9 cellular contexts compared by ENCODE assay signal in the genomic region with DNA sequence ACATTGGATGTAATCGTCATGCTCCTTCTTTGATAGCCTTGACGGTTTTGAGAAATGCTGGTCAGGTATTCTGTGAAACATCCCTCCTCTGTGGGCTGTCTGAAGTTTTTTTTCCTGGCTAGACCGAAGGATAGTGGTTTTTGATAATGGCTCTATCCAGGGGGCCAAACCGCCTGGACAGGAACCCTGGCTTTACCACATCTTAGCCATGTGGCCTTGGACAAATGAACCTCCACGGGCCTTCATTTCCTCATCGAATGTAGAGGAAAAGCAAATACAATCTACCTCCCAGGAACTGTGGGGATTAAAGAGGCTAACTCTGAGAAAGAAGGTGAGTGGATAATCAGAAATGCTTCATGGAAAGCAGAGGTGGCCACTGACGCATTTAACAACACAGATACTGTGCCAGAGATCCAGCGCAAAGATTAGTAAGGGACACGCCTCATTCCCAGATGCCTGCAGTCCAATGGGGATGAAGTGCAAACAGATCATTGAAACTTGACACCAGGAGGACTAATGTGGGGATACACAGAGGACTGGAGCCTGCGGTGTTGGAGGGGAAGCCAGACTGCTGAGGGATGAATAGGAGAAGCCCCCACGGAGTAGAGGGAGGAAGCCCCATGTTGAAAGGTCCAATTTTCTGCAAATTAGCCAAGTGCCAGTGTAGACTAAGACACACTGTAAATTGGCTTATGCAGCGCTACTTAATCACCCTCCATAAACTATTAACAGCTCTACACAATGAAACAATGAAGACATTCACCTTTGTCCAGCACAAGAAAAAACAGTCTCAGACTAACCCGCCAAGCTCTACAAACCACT. TPM values are rescaled to one million over a fixed set of nuclear protein-coding genes. Genes with fewer than 3 reads are reported as not detected.
DNase-seq lines count a peak whose midpoint lies in the region; ATAC-seq and TF ChIP-seq lines count a peak whose summit lies in the region.
"Had no signal": no experiment of that assay in that cellular context is flagged by ENCODE, and none has a peak within 500 bp of the region (broad histone marks: within the 10 kb centered on the region; RNA-seq: fewer than 3 reads in every experiment).

No MANE protein-coding gene starts in this region.

- TF ChIP-seq POLR2A in gastrocnemius medialis (IDR thresholded peaks at IDR 0.05): no peak

- H3K27ac ChIP-seq in CD8-positive, alpha-beta memory T cell (ENCODE audit: low read depth, low read length): no peak overlapping the region
- no peak overlapping the region for H3K27ac ChIP-seq in gastrocnemius medialis

- H3K9me3 ChIP-seq in CD8-positive, alpha-beta memory T cell (ENCODE audit: low read length): no peaks in the 10 kb centered on the region
- no peaks in the 10 kb centered on the region for H3K9me3 ChIP-seq in gastrocnemius medialis

- H3K36me3 ChIP-seq in kidney epithelial cell (ENCODE audit: control insufficient read depth, insufficient read depth, low read length) (no peaks in the 10 kb centered on the region), gastrocnemius medialis (no peaks in the 10 kb centered on the region)
- no peaks in the 10 kb centered on the region for H3K36me3 ChIP-seq in CD8-positive, alpha-beta memory T cell (ENCODE audit: insufficient read depth, low read length)

- H3K27me3 ChIP-seq in kidney epithelial cell (ENCODE audit: control insufficient read depth, insufficient read depth, low read length): no peaks in the 10 kb centered on the region
- no peaks in the 10 kb centered on the region for H3K27me3 ChIP-seq in CD8-positive, alpha-beta memory T cell (ENCODE audit: insufficient read depth, low read length, poor library complexity, severe bottlenecking)
- no peaks in the 10 kb centered on the region for H3K27me3 ChIP-seq in gastrocnemius medialis

- H3K4me3 Mint-ChIP-seq in CD8-positive, alpha-beta memory T cell: no peak overlapping the region
- H3K4me3 Mint-ChIP-seq in T-helper 2 cell treated with Interferon-gamma antibody and Interleukin-4, amounts not matched to agents 5 μg/mL and 100 μg/mL, for 36 hours: no peak overlapping the region
- H3K4me3 Mint-ChIP-seq: activated naive CD8-positive, alpha-beta T cell treated with anti-CD3 and anti-CD28 coated beads, Interleukin-2, amount 10 ng/mL, durations not matched to agents 7 days and 5 days had no signal

- peak; percentile 80 for DNase-seq in AG04449 (ENCODE audit: low read depth, low spot score)
- peak; percentile 28 for DNase-seq in HuH-7 (ENCODE audit: low spot score)
- peak; percentile 99 for DNase-seq in SW480 (ENCODE audit: low spot score)
- DNase-seq in kidney epithelial cell (ENCODE audit: low read depth): peak; percentile 82
- no peak for DNase-seq in CD8-positive, alpha-beta memory T cell
- DNase-seq in gastrocnemius medialis: no peak
- DNase-seq in T-helper 2 cell treated with Interferon-gamma antibody and Interleukin-4, amounts not matched to agents 5 μg/mL and 100 μg/mL, for 36 hours (ENCODE audit: low spot score): no peak
- DNase-seq: activated naive CD8-positive, alpha-beta T cell treated with anti-CD3 and anti-CD28 coated beads, Interleukin-2, amount 10 ng/mL, durations not matched to agents 7 days and 5 days had no signal

- in situ Hi-C loops in gastrocnemius medialis (cut with MboI; ENCODE audit: low sequenced_read_pairs in 4 of 4): no loop called here

- no peak overlapping the region for H3K4me3 ChIP-seq in AG04449 (ENCODE audit: low read depth, low read length)
- no peak overlapping the region for H3K4me3 ChIP-seq in kidney epithelial cell (ENCODE audit: low read depth, low read length)
- H3K4me3 ChIP-seq in CD8-positive, alpha-beta memory T cell (ENCODE audit: low read length): no peak overlapping the region
- no peak overlapping the region for H3K4me3 ChIP-seq in gastrocnemius medialis

- intact Hi-C loops in gastrocnemius medialis (cut with DNase I; ENCODE audit: low total_unique reads): no loop called here

- H3K36me3 Mint-ChIP-seq in CD8-positive, alpha-beta memory T cell: no peaks in the 10 kb centered on the region
- no peaks in the 10 kb centered on the region for H3K36me3 Mint-ChIP-seq in T-helper 2 cell treated with Interferon-gamma antibody and Interleukin-4, amounts not matched to agents 5 μg/mL and 100 μg/mL, for 36 hours (ENCODE audit: low read depth)
- H3K36me3 Mint-ChIP-seq: activated naive CD8-positive, alpha-beta T cell treated with anti-CD3 and anti-CD28 coated beads, Interleukin-2, amount 10 ng/mL, durations not matched to agents 7 days and 5 days had no signal

- POLR2A ChIA-PET in AG04449 (lab: Yijun Ruan, JAX): no interaction called here
- POLR2A ChIA-PET in CD8-positive, alpha-beta memory T cell (lab: Charles Lee): no interaction called here

- ATAC-seq in HG03196 (IDR thresholded peaks at IDR 0.05; ENCODE audit: unreplicated experiment): no peak
- no peak for ATAC-seq in gastrocnemius medialis

- TF ChIP-seq CTCF in AG04449 (IDR thresholded peaks at IDR 0.05; ENCODE audit: insufficient read depth, low read length, missing control alignments) (no peak), kidney epithelial cell (IDR thresholded peaks at IDR 0.05; ENCODE audit: insufficient read depth, low read length, poor library complexity, severe bottlenecking) (no peak), gastrocnemius medialis (IDR thresholded peaks at IDR 0.05 in 4 of 5, conservative IDR thresholded peaks at IDR 0.05 in 1 of 5) (no peak)

- peaks cover 0 to 3% of the 10 kb centered on the region in 2 donors for H3K27me3 Mint-ChIP-seq in CD8-positive, alpha-beta memory T cell
- H3K27me3 Mint-ChIP-seq in T-helper 2 cell treated with Interferon-gamma antibody and Interleukin-4, amounts not matched to agents 5 μg/mL and 100 μg/mL, for 36 hours (ENCODE audit: low read depth): peaks cover 2% of the 10 kb centered on the region

- H3K9me3 Mint-ChIP-seq in CD8-positive, alpha-beta memory T cell: peaks cover 0 to 2% (median 0%) of the 10 kb centered on the region in 5 donors
- H3K9me3 Mint-ChIP-seq in T-helper 2 cell treated with Interferon-gamma antibody and Interleukin-4, amounts not matched to agents 5 μg/mL and 100 μg/mL, for 36 hours: no peaks in the 10 kb centered on the region
- H3K9me3 Mint-ChIP-seq: activated naive CD8-positive, alpha-beta T cell treated with anti-CD3 and anti-CD28 coated beads, Interleukin-2, amount 10 ng/mL, durations not matched to agents 7 days and 5 days had no signal

- no peaks in the 10 kb centered on the region for H3K4me1 ChIP-seq in CD8-positive, alpha-beta memory T cell (ENCODE audit: insufficient read depth, low read length)
- peaks cover 14 to 16% of the 10 kb centered on the region in 2 donors for H3K4me1 ChIP-seq in gastrocnemius medialis

- CTCF ChIA-PET in AG04449 (lab: Yijun Ruan, JAX): interaction anchor here (0.8 to 1.2 kb wide), 3 partner anchors 238 to 309 kb away, joined by 4 to 5 read pairs (median 4); no protein-coding TSS in a partner anchor
- CTCF ChIA-PET in CD8-positive, alpha-beta memory T cell (lab: Charles Lee): no interaction called here

- H3K4me1 Mint-ChIP-seq in CD8-positive, alpha-beta memory T cell: no peaks in the 10 kb centered on the region
- no peaks in the 10 kb centered on the region for H3K4me1 Mint-ChIP-seq in T-helper 2 cell treated with Interferon-gamma antibody and Interleukin-4, amounts not matched to agents 5 μg/mL and 100 μg/mL, for 36 hours (ENCODE audit: low read depth)
- H3K4me1 Mint-ChIP-seq: activated naive CD8-positive, alpha-beta T cell treated with anti-CD3 and anti-CD28 coated beads, Interleukin-2, amount 10 ng/mL, durations not matched to agents 7 days and 5 days had no signal

- no peak overlapping the region for H3K27ac Mint-ChIP-seq in CD8-positive, alpha-beta memory T cell
- H3K27ac Mint-ChIP-seq in T-helper 2 cell treated with Interferon-gamma antibody and Interleukin-4, amounts not matched to agents 5 μg/mL and 100 μg/mL, for 36 hours: no peak overlapping the region
- H3K27ac Mint-ChIP-seq: activated naive CD8-positive, alpha-beta T cell treated with anti-CD3 and anti-CD28 coated beads, Interleukin-2, amount 10 ng/mL, durations not matched to agents 7 days and 5 days had no signal

RNA-seq across cellular contexts. Expression of a gene that starts 41.6 kb away (rescaled TPM):
- total RNA-seq in kidney epithelial cell (70.0 and 80.3 TPM in 2 replicates), gastrocnemius medialis (10 to 100 TPM in 2 of 4 donors, 1 to 10 TPM in 2; 3.4 to 28.7 (median 13.4) TPM)
- under 1 TPM; 0.11 to 0.18 TPM for total RNA-seq in CD8-positive, alpha-beta memory T cell
- not detected for polyA plus RNA-seq in CD8-positive, alpha-beta memory T cell
- total RNA-seq: activated naive CD8-positive, alpha-beta T cell treated with anti-CD3 and anti-CD28 coated beads, Interleukin-2, amount 10 ng/mL, durations not matched to agents 7 days and 5 days had no signal

Comparison
In these comparisons a context has a peak if more than half of its experiments do, and no peak if none do; other contexts are left out.
1. DNase-seq: peak in AG04449 (single experiment), HuH-7 (single experiment), SW480 (single experiment) and kidney epithelial cell (single experiment); none in CD8-positive, alpha-beta memory T cell (0 of 5), gastrocnemius medialis (0 of 2) and T-helper 2 cell treated with Interferon-gamma antibody and Interleukin-4, amounts not matched to agents 5 μg/mL and 100 μg/mL, for 36 hours (single experiment).